22 cellular contexts compared by ENCODE assay signal in the genomic region with DNA sequence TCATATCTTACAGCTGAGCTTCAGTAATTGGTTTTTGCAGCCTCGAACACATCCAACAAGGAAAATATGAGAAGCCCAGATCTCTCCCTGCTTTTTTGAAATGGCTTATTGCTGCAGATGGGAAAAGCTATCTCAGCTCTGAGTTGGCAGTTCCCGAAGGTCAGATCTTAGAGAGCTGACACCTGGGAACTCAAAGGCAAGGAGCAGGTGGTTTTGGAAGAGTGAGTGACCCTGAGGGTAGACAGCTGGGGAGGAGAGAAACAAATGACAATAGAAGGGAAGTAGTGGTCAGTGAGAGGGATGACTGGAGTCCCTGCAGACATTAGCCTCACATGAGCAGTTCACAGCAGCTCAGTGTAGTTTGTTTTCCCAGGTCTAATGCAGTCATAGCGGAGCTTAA.
"Had no signal": no experiment of that assay in that cellular context is flagged by ENCODE, and none has a peak within 500 bp of the region (broad histone marks: within the 10 kb centered on the region; RNA-seq: fewer than 3 reads in every experiment).

No MANE protein-coding gene starts in this region.

- H3K27me3 ChIP-seq: ascending aorta, gastroesophageal sphincter, heart right ventricle, neutrophil, right atrium auricular region, suprapubic skin had no signal

- H3K4me3 Mint-ChIP-seq: activated CD4-positive, alpha-beta memory T cell treated with anti-CD3 and anti-CD28 coated beads for 36 hours; activated CD8-positive, alpha-beta memory T cell treated with anti-CD3 and anti-CD28 coated beads, Interleukin-2, amount 10 ng/mL, durations not matched to agents 7 days and 5 days; activated naive CD4-positive, alpha-beta T cell treated with anti-CD3 and anti-CD28 coated beads, Interleukin-2, amount 10 ng/mL, durations not matched to agents 7 days and 5 days; naive B cell; T-cell had no signal

- H3K27ac ChIP-seq: ascending aorta, gastroesophageal sphincter, heart right ventricle, neutrophil, right atrium auricular region, suprapubic skin, VCaP had no signal

- H3K9me3 Mint-ChIP-seq: activated CD4-positive, alpha-beta memory T cell treated with anti-CD3 and anti-CD28 coated beads for 36 hours; activated naive CD4-positive, alpha-beta T cell treated with anti-CD3 and anti-CD28 coated beads, Interleukin-2, amount 10 ng/mL, durations not matched to agents 7 days and 5 days; T-cell had no signal

- DNase-seq: activated CD4-positive, alpha-beta memory T cell treated with anti-CD3 and anti-CD28 coated beads for 36 hours; activated CD8-positive, alpha-beta memory T cell treated with anti-CD3 and anti-CD28 coated beads, Interleukin-2, amount 10 ng/mL, durations not matched to agents 7 days and 5 days; activated naive CD4-positive, alpha-beta T cell treated with anti-CD3 and anti-CD28 coated beads, Interleukin-2, amount 10 ng/mL, durations not matched to agents 7 days and 5 days; activated T-cell treated with anti-CD3 and anti-CD28 coated beads, Interleukin-2, amount 50 U/mL, for 1 hour; erythroblast; heart right ventricle; left colon; midbrain; naive B cell; small intestine; stimulated activated CD4-positive, alpha-beta T cell treated with anti-CD3 and anti-CD28 coated beads, Interleukin-4, amount 100 ng/mL, for 24 hours; stimulated activated naive CD8-positive, alpha-beta T cell treated with anti-CD3 and anti-CD28 coated beads, Interleukin-15, Interleukin-2, amounts not matched to agents 100 U/mL and 50 U/mL, for 24 hours; T-cell; T1000; trophoblast cell had no signal

- H3K9me3 ChIP-seq: ascending aorta, gastroesophageal sphincter, neutrophil, right atrium auricular region, suprapubic skin had no signal

- ATAC-seq: activated CD8-positive, alpha-beta memory T cell treated with anti-CD3 and anti-CD28 coated beads, Interleukin-2, amount 10 ng/mL, durations not matched to agents 7 days and 5 days; gastroesophageal sphincter; heart right ventricle; left colon; stimulated activated naive CD8-positive, alpha-beta T cell treated with anti-CD3 and anti-CD28 coated beads, Interleukin-15, Interleukin-2, amounts not matched to agents 100 U/mL and 50 U/mL, for 24 hours; T-cell had no signal

- H3K4me1 ChIP-seq: ascending aorta, gastroesophageal sphincter, heart right ventricle, right atrium auricular region, suprapubic skin had no signal

- H3K4me1 Mint-ChIP-seq: activated CD8-positive, alpha-beta memory T cell treated with anti-CD3 and anti-CD28 coated beads, Interleukin-2, amount 10 ng/mL, durations not matched to agents 7 days and 5 days; activated naive CD4-positive, alpha-beta T cell treated with anti-CD3 and anti-CD28 coated beads, Interleukin-2, amount 10 ng/mL, durations not matched to agents 7 days and 5 days; naive B cell; T-cell had no signal

- H3K36me3 Mint-ChIP-seq: activated CD4-positive, alpha-beta memory T cell treated with anti-CD3 and anti-CD28 coated beads for 36 hours; activated CD8-positive, alpha-beta memory T cell treated with anti-CD3 and anti-CD28 coated beads, Interleukin-2, amount 10 ng/mL, durations not matched to agents 7 days and 5 days; activated naive CD4-positive, alpha-beta T cell treated with anti-CD3 and anti-CD28 coated beads, Interleukin-2, amount 10 ng/mL, durations not matched to agents 7 days and 5 days; naive B cell; T-cell had no signal

- H3K27ac Mint-ChIP-seq: activated CD4-positive, alpha-beta memory T cell treated with anti-CD3 and anti-CD28 coated beads for 36 hours; activated CD8-positive, alpha-beta memory T cell treated with anti-CD3 and anti-CD28 coated beads, Interleukin-2, amount 10 ng/mL, durations not matched to agents 7 days and 5 days; activated naive CD4-positive, alpha-beta T cell treated with anti-CD3 and anti-CD28 coated beads, Interleukin-2, amount 10 ng/mL, durations not matched to agents 7 days and 5 days; T-cell had no signal

- H3K4me3 ChIP-seq: ascending aorta, gastroesophageal sphincter, heart right ventricle, lung, right atrium auricular region, suprapubic skin had no signal

- H3K36me3 ChIP-seq: ascending aorta, gastroesophageal sphincter, heart right ventricle, neutrophil, right atrium auricular region, suprapubic skin had no signal
